Comparison of ENCODE assay signal across 25 cellular contexts in the genomic region with DNA sequence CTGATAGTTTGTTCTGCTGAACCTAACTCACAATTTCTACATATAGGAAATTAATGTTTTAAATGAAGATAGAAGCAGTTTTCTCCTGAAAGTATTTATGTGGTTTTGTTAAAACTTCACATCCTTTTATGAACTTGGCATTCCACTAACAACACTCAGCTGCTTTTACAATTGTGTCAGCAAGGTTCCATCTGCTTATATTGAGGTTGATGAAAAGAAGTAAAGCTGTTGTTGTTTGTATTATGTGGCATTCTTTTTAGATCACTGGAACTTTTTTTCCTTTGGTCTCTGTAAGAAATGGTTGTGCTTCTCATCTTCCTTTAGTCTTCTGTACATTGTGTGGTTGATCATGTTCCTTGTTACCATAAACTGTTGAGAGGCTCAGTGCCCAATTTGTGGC. TPM values are rescaled to one million over a fixed set of nuclear protein-coding genes. Genes with fewer than 3 reads are reported as not detected.
DNase-seq lines count a peak whose midpoint lies in the region; ATAC-seq and TF ChIP-seq lines count a peak whose summit lies in the region.
"Had no signal": no experiment of that assay in that cellular context is flagged by ENCODE, and none has a peak within 500 bp of the region (broad histone marks: within the 10 kb centered on the region; RNA-seq: fewer than 3 reads in every experiment).

No MANE protein-coding gene starts in this region.

- no peak for TF ChIP-seq RAD21 in IMR-90 (IDR thresholded peaks at IDR 0.05; ENCODE audit: low read length)

- CTCF ChIA-PET in IMR-90 (lab: Yijun Ruan, JAX): no interaction called here

- DNase-seq in EL: peak; percentile 56
- peak; percentile 44 for DNase-seq in IMR-90
- DNase-seq in osteoblast (ENCODE audit: insufficient read length, low spot score, missing footprints): peak; percentile 62
- no peak for DNase-seq in NAMALWA (ENCODE audit: low spot score)
- no peak for DNase-seq in stimulated activated CD4-positive, alpha-beta T cell treated with anti-CD3 and anti-CD28 coated beads, Interleukin-4, amount 100 ng/mL, for 4 hours
- DNase-seq in stimulated activated naive CD4-positive, alpha-beta T cell (lab: John Stamatoyannopoulos, UW): no peak
- DNase-seq: activated CD4-positive, alpha-beta T cell treated with anti-CD3 and anti-CD28 coated beads, Interleukin-2, amount 10 ng/mL, durations not matched to agents 7 days and 5 days; anterior cingulate cortex; CD4-positive, alpha-beta T cell; central memory CD4-positive, alpha-beta T cell; dorsolateral prefrontal cortex; foreskin keratinocyte; GDM1; naive thymus-derived CD8-positive, alpha-beta T cell; NCI-H1105 treated with DMSO at 0.1 percent for 48 hours; NCI-H2029 treated with DMSO at 0.1 percent for 48 hours; NCI-H2227 treated with DMSO at 0.1 percent for 48 hours; retina; SK-N-SH; stimulated activated CD4-positive, alpha-beta T cell treated with anti-CD3 and anti-CD28 coated beads, Interleukin-4, amount 100 ng/mL, for 1 hour; stimulated activated naive B cell treated with anti-CD40 and anti-IgM and Interleukin-4, amounts not matched to agents 10 μg/mL and 1 μg/mL and 100 μg/mL, for 72 hours; testis had no signal

- H3K79me1 ChIP-seq in IMR-90 (ENCODE audit: low read depth in 1 of 2, low read length in 2 of 2): peaks cover 0 to 11% of the 10 kb centered on the region in 2 experiments; a peak in 2 of 4 replicates

- H3K4me1 Mint-ChIP-seq in dendritic cell treated with granulocyte-macrophage colony-stimulating factor and Interleukin-4, amounts not matched to agents 40 ng/mL and 50 ng/mL, for 4 days (ENCODE audit: low read depth): peaks cover 24% of the 10 kb centered on the region
- H3K4me1 Mint-ChIP-seq: activated naive CD4-positive, alpha-beta T cell treated with anti-CD3 and anti-CD28 coated beads, Interleukin-2, amount 50 U/mL, for 24 hours; naive thymus-derived CD8-positive, alpha-beta T cell had no signal

- peak; percentile 62 for ATAC-seq in IMR-90 (ENCODE audit: low read depth)
- ATAC-seq: foreskin keratinocyte; naive thymus-derived CD8-positive, alpha-beta T cell; stimulated activated naive B cell treated with anti-CD40 and anti-IgM and Interleukin-4, amounts not matched to agents 10 μg/mL and 1 μg/mL and 100 μg/mL, for 72 hours had no signal

- H3K4me1 ChIP-seq in IMR-90 (ENCODE audit: control insufficient read depth, insufficient read depth, low read length) (peaks cover 4% of the 10 kb centered on the region), osteoblast (ENCODE audit: insufficient read depth, low read length) (peaks cover 6% of the 10 kb centered on the region)
- H3K4me1 ChIP-seq: testis, vagina had no signal

- in situ Hi-C loops in IMR-90 (cut with MboI; ENCODE audit: low sequenced_read_pairs): no loop called here

- H3K27ac ChIP-seq in IMR-90 (ENCODE audit: insufficient read depth, low read length) (no peak overlapping the region), osteoblast (ENCODE audit: low read depth, low read length) (no peak overlapping the region)
- H3K27ac ChIP-seq: dorsolateral prefrontal cortex, foreskin keratinocyte, testis, vagina had no signal

- H2AFZ ChIP-seq in IMR-90 (replicated peaks; ENCODE audit: low read length, poor library complexity) (no peak overlapping the region), osteoblast (ENCODE audit: low read length) (no peak overlapping the region)

- no peaks in the 10 kb centered on the region for H3K36me3 ChIP-seq in IMR-90 (ENCODE audit: control insufficient read depth, insufficient read depth, low read length)
- H3K36me3 ChIP-seq in osteoblast (ENCODE audit: insufficient read depth, low read length): no peaks in the 10 kb centered on the region
- H3K36me3 ChIP-seq: vagina had no signal

- H3K23ac ChIP-seq in IMR-90 (ENCODE audit: low read depth, low read length): no peak overlapping the region

- no peak overlapping the region for H2AK5ac ChIP-seq in IMR-90 (ENCODE audit: low read depth, low read length)

- H2BK120ac ChIP-seq in IMR-90 (ENCODE audit: low read depth, low read length): no peak overlapping the region

- H3K4me3 Mint-ChIP-seq in dendritic cell treated with granulocyte-macrophage colony-stimulating factor and Interleukin-4, amounts not matched to agents 40 ng/mL and 50 ng/mL, for 4 days: no peak overlapping the region
- H3K4me3 Mint-ChIP-seq: activated CD4-positive, alpha-beta T cell treated with anti-CD3 and anti-CD28 coated beads, Interleukin-2, amount 10 ng/mL, durations not matched to agents 7 days and 5 days; activated naive CD4-positive, alpha-beta T cell treated with anti-CD3 and anti-CD28 coated beads, Interleukin-2, amount 50 U/mL, for 24 hours; CD4-positive, alpha-beta T cell; naive thymus-derived CD8-positive, alpha-beta T cell; stimulated activated naive B cell treated with anti-CD40 and anti-IgM and Interleukin-4, amounts not matched to agents 10 μg/mL and 1 μg/mL and 100 μg/mL, for 72 hours had no signal

- dilution Hi-C loops in IMR-90 (cut with HindIII; ENCODE audit: low sequenced_read_pairs, unreplicated experiment): no loop called here

- H3K9me3 ChIP-seq in IMR-90 (ENCODE audit: control insufficient read depth, insufficient read depth, low read length) (no peaks in the 10 kb centered on the region), osteoblast (ENCODE audit: low read depth, low read length) (no peaks in the 10 kb centered on the region)
- H3K9me3 ChIP-seq: SK-N-SH, testis, vagina had no signal

- H3K14ac ChIP-seq in IMR-90 (replicated peaks; ENCODE audit: low read depth, low read length): no peak overlapping the region

- H2BK15ac ChIP-seq in IMR-90 (ENCODE audit: low read depth, low read length): no peak overlapping the region

- H3K9me3 Mint-ChIP-seq in dendritic cell treated with granulocyte-macrophage colony-stimulating factor and Interleukin-4, amounts not matched to agents 40 ng/mL and 50 ng/mL, for 4 days: no peaks in the 10 kb centered on the region
- H3K9me3 Mint-ChIP-seq: activated naive CD4-positive, alpha-beta T cell treated with anti-CD3 and anti-CD28 coated beads, Interleukin-2, amount 50 U/mL, for 24 hours; CD4-positive, alpha-beta T cell; naive thymus-derived CD8-positive, alpha-beta T cell; stimulated activated naive B cell treated with anti-CD40 and anti-IgM and Interleukin-4, amounts not matched to agents 10 μg/mL and 1 μg/mL and 100 μg/mL, for 72 hours had no signal

- peak overlapping the region; percentile 53 for H2BK5ac ChIP-seq in IMR-90 (ENCODE audit: low read depth, low read length, poor library complexity, severe bottlenecking)

- H3K4me2 ChIP-seq in IMR-90 (ENCODE audit: low read depth, low read length) (no peak overlapping the region; the same call in 1 of the 2 replicates), osteoblast (ENCODE audit: insufficient read depth, low read length) (peak overlapping the region; percentile 11)
- H3K4me2 ChIP-seq: SK-N-SH had no signal

- H3K79me2 ChIP-seq in osteoblast (ENCODE audit: insufficient read depth, low read length): no peaks in the 10 kb centered on the region

- no peak overlapping the region for H3K9ac ChIP-seq in IMR-90 (ENCODE audit: low read depth, low read length)
- H3K9ac ChIP-seq: SK-N-SH had no signal

- no peaks in the 10 kb centered on the region for H3K9me1 ChIP-seq in IMR-90 (ENCODE audit: insufficient read depth, low read length)

- TF ChIP-seq POLR2A in IMR-90 (IDR thresholded peaks at IDR 0.05; ENCODE audit: low read depth, low read length): no peak

- BruUV-seq in IMR-90 (replicated peaks; lab: Mats Ljungman, UMichigan): no TSS peak

- no peak overlapping the region for H4K5ac ChIP-seq in IMR-90 (ENCODE audit: low read depth, low read length)

- no peak overlapping the region for H2AK9ac ChIP-seq in IMR-90 (replicated peaks; ENCODE audit: low read depth, low read length, poor library complexity)

- H3K27ac Mint-ChIP-seq in dendritic cell treated with granulocyte-macrophage colony-stimulating factor and Interleukin-4, amounts not matched to agents 40 ng/mL and 50 ng/mL, for 4 days: peak overlapping the region; percentile 26
- H3K27ac Mint-ChIP-seq: activated CD4-positive, alpha-beta T cell treated with anti-CD3 and anti-CD28 coated beads, Interleukin-2, amount 10 ng/mL, durations not matched to agents 7 days and 5 days; activated naive CD4-positive, alpha-beta T cell treated with anti-CD3 and anti-CD28 coated beads, Interleukin-2, amount 50 U/mL, for 24 hours; CD4-positive, alpha-beta T cell; naive thymus-derived CD8-positive, alpha-beta T cell; stimulated activated naive B cell treated with anti-CD40 and anti-IgM and Interleukin-4, amounts not matched to agents 10 μg/mL and 1 μg/mL and 100 μg/mL, for 72 hours had no signal

- no peak overlapping the region for H4K91ac ChIP-seq in IMR-90 (ENCODE audit: insufficient read depth, low read depth, low read length)

- H4K20me1 ChIP-seq in IMR-90 (ENCODE audit: insufficient read depth, low read length) (no peaks in the 10 kb centered on the region), osteoblast (ENCODE audit: insufficient read depth, low read length) (no peaks in the 10 kb centered on the region)

- POLR2A ChIA-PET in IMR-90 (lab: Charles Lee; ENCODE audit: unreplicated experiment): no interaction called here

- H3K36me3 Mint-ChIP-seq in dendritic cell treated with granulocyte-macrophage colony-stimulating factor and Interleukin-4, amounts not matched to agents 40 ng/mL and 50 ng/mL, for 4 days (ENCODE audit: low read depth): peaks cover 42% of the 10 kb centered on the region
- H3K36me3 Mint-ChIP-seq: activated naive CD4-positive, alpha-beta T cell treated with anti-CD3 and anti-CD28 coated beads, Interleukin-2, amount 50 U/mL, for 24 hours; stimulated activated naive B cell treated with anti-CD40 and anti-IgM and Interleukin-4, amounts not matched to agents 10 μg/mL and 1 μg/mL and 100 μg/mL, for 72 hours had no signal

- TF ChIP-seq CTCF in IMR-90 (conservative IDR thresholded peaks at IDR 0.05; ENCODE audit: low read depth, low read length): no peak
- no peak for TF ChIP-seq CTCF in osteoblast (IDR thresholded peaks at IDR 0.05; ENCODE audit: extremely low read depth, low read depth, low read length)

- no peak overlapping the region for H3K4ac ChIP-seq in IMR-90 (ENCODE audit: low read depth, low read length)

- intact Hi-C loops in IMR-90 (cut with micrococcal nuclease): no loop called here
- intact Hi-C loops in dendritic cell treated with granulocyte-macrophage colony-stimulating factor and Interleukin-4, amounts not matched to agents 40 ng/mL and 50 ng/mL, for 4 days (cut with micrococcal nuclease): no loop called here

- H3K27me3 ChIP-seq in IMR-90 (ENCODE audit: control insufficient read depth, insufficient read depth, low read length): no peaks in the 10 kb centered on the region
- no peaks in the 10 kb centered on the region for H3K27me3 ChIP-seq in osteoblast (ENCODE audit: insufficient read depth, low read length)
- H3K27me3 ChIP-seq: dorsolateral prefrontal cortex, foreskin keratinocyte, testis, vagina had no signal

- H3K56ac ChIP-seq in IMR-90 (ENCODE audit: extremely low read depth, insufficient read depth, low read length): no peak overlapping the region

- H3K4me3 ChIP-seq in IMR-90 (ENCODE audit: insufficient read depth, low read depth, low read length): no peak overlapping the region
- no peak overlapping the region for H3K4me3 ChIP-seq in osteoblast (ENCODE audit: insufficient read depth, low read length)
- H3K4me3 ChIP-seq: dorsolateral prefrontal cortex, testis, vagina had no signal

- H2BK20ac ChIP-seq in IMR-90 (ENCODE audit: low read depth, low read length): no peak overlapping the region

- H3K18ac ChIP-seq in IMR-90 (ENCODE audit: low read depth, low read length): no peak overlapping the region

- no peak overlapping the region for H4K8ac ChIP-seq in IMR-90 (ENCODE audit: low read depth in 2 of 2, low read length in 2 of 2)

- H3K27me3 Mint-ChIP-seq in dendritic cell treated with granulocyte-macrophage colony-stimulating factor and Interleukin-4, amounts not matched to agents 40 ng/mL and 50 ng/mL, for 4 days: no peaks in the 10 kb centered on the region
- H3K27me3 Mint-ChIP-seq: activated CD4-positive, alpha-beta T cell treated with anti-CD3 and anti-CD28 coated beads, Interleukin-2, amount 10 ng/mL, durations not matched to agents 7 days and 5 days; CD4-positive, alpha-beta T cell; stimulated activated naive B cell treated with anti-CD40 and anti-IgM and Interleukin-4, amounts not matched to agents 10 μg/mL and 1 μg/mL and 100 μg/mL, for 72 hours had no signal

RNA-seq across cellular contexts. Expression of gene AK4, which starts 41.7 kb away (rescaled TPM):
- total RNA-seq in IMR-90 (2012; rRNA removed) (23.1 and 30.3 TPM in 2 replicates), osteoblast (18.3 and 37.6 TPM in 2 replicates)
- polyA plus RNA-seq in IMR-90 (2012; rRNA removed): 7.7 and 12.4 TPM in 2 replicates
- polyA plus RNA-seq in IMR-90 (2012; cell fraction: cytosol; rRNA removed): 4.8 and 7.6 TPM in 2 replicates
- 1.4 and 6.5 TPM in 2 replicates for polyA plus RNA-seq in IMR-90 (2012; cell fraction: nucleus; rRNA removed; ENCODE audit: low replicate concordance)
- polyA plus RNA-seq: naive thymus-derived CD8-positive, alpha-beta T cell had no signal

Comparison
In these comparisons a context has a peak if more than half of its experiments do, and no peak if none do; other contexts are left out.
1. DNase-seq: peak in EL (single experiment), IMR-90 (single experiment) and osteoblast (single experiment); none in NAMALWA (single experiment), stimulated activated CD4-positive, alpha-beta T cell treated with anti-CD3 and anti-CD28 coated beads, Interleukin-4, amount 100 ng/mL, for 4 hours (0 of 2) and stimulated activated naive CD4-positive, alpha-beta T cell (0 of 6).